22 cellular contexts compared by ENCODE assay signal in genomic region chr3:11389570-11390268, GRCh38.
DNase-seq lines count a peak whose midpoint lies in the region; FAIRE-seq and TF ChIP-seq lines count a peak whose summit lies in the region.
"Had no signal": no experiment of that assay in that cellular context is flagged by ENCODE, and none has a peak within 500 bp of the region (broad histone marks: within the 10 kb centered on the region; RNA-seq: fewer than 3 reads in every experiment).

No MANE protein-coding gene starts in this region.

- H3K9ac ChIP-seq in astrocyte (ENCODE audit: low read length): no peak overlapping the region
- no peak overlapping the region for H3K9ac ChIP-seq in smooth muscle cell (ENCODE audit: low read depth)

- peaks cover 53% of the 10 kb centered on the region for H3K4me1 Mint-ChIP-seq in astrocyte (ENCODE audit: low read depth, unreplicated experiment)
- H3K4me1 Mint-ChIP-seq: activated B cell treated with CpG ODN at 0.5 μM for 24 hours had no signal

- no peaks in the 10 kb centered on the region for H3K9me3 Mint-ChIP-seq in astrocyte (ENCODE audit: unreplicated experiment)
- H3K9me3 Mint-ChIP-seq: activated B cell treated with CpG ODN at 0.5 μM for 24 hours; activated naive CD4-positive, alpha-beta T cell treated with anti-CD3 and anti-CD28 coated beads, Interleukin-2, amount 50 U/mL, for 24 hours; GM23338 had no signal

- H3K27me3 ChIP-seq in astrocyte (ENCODE audit: insufficient read depth, low read length) (no peaks in the 10 kb centered on the region), smooth muscle cell (ENCODE audit: low read depth) (no peaks in the 10 kb centered on the region)

- H3K79me2 ChIP-seq in astrocyte (ENCODE audit: insufficient read depth, low read length): no peaks in the 10 kb centered on the region
- no peaks in the 10 kb centered on the region for H3K79me2 ChIP-seq in smooth muscle cell (ENCODE audit: low read depth)

- H3K36me3 ChIP-seq in astrocyte (ENCODE audit: insufficient read depth, low read length) (no peaks in the 10 kb centered on the region), smooth muscle cell (ENCODE audit: low read depth) (no peaks in the 10 kb centered on the region)
- H3K36me3 ChIP-seq: prostate gland had no signal

- 75% methylated on average over 9 of the region's 9 CpGs for WGBS in smooth muscle cell (ENCODE audit: low lambda C conversion rate)

- H3K36me3 Mint-ChIP-seq in astrocyte (ENCODE audit: low read depth, unreplicated experiment): no peaks in the 10 kb centered on the region

- peak overlapping the region; percentile 5 for H3K4me3 Mint-ChIP-seq in astrocyte (ENCODE audit: unreplicated experiment)
- H3K4me3 Mint-ChIP-seq: activated B cell treated with CpG ODN at 0.5 μM for 24 hours; activated naive CD4-positive, alpha-beta T cell treated with anti-CD3 and anti-CD28 coated beads, Interleukin-2, amount 50 U/mL, for 24 hours; B cell; GM23338 had no signal

- H2AFZ ChIP-seq in astrocyte (ENCODE audit: low read depth, low read length) (no peak overlapping the region), smooth muscle cell (ENCODE audit: low read depth) (no peak overlapping the region)
- H2AFZ ChIP-seq: GM23338 had no signal

- H3F3A ChIP-seq in smooth muscle cell (ENCODE audit: low read depth): no peaks in the 10 kb centered on the region

- peaks cover 35% of the 10 kb centered on the region for H3K4me1 ChIP-seq in astrocyte (ENCODE audit: insufficient read depth, low read length)
- H3K4me1 ChIP-seq in smooth muscle cell (ENCODE audit: low read depth): peaks cover 28% of the 10 kb centered on the region
- H3K4me1 ChIP-seq: prostate gland had no signal

- FAIRE-seq in astrocyte (lab: Jason Lieb, UNC): peak; percentile 47
- FAIRE-seq: kidney had no signal

- H3K27ac ChIP-seq in astrocyte (ENCODE audit: low read depth, low read length): no peak overlapping the region
- H3K27ac ChIP-seq in smooth muscle cell (ENCODE audit: low read depth): no peak overlapping the region
- H3K27ac ChIP-seq: epithelial cell of prostate, prostate gland had no signal

- DNase-seq in NCI-H2171 treated with DMSO at 0.1 percent for 48 hours (lab: John Stamatoyannopoulos, UW): peak; percentile 64
- no peak for DNase-seq in NCI-H2171 (lab: John Stamatoyannopoulos, UW)
- peak; percentile 91 for DNase-seq in astrocyte (ENCODE audit: low read depth)
- peak; percentile 46 to 53 for DNase-seq in foreskin fibroblast
- DNase-seq in smooth muscle cell (lab: John Stamatoyannopoulos, UW; ENCODE audit: unreplicated experiment): no peak
- no peak for DNase-seq in GDM1 (lab: John Stamatoyannopoulos, UW)
- no peak for DNase-seq in NCI-H748 treated with DMSO at 0.1 percent for 48 hours (lab: John Stamatoyannopoulos, UW)
- no peak for DNase-seq in iPS-NIHi7 (ENCODE audit: extremely low spot score)
- DNase-seq: 8988T; activated B cell treated with CpG ODN at 0.5 μM for 24 hours; activated CD8-positive, alpha-beta memory T cell treated with anti-CD3 and anti-CD28 coated beads, Interleukin-2, amount 50 U/mL, for 4 hours; aorta; GF-D8; KG1; kidney; NCI-H146; trophoblast cell had no signal

- TF ChIP-seq CTCF in astrocyte (IDR thresholded peaks at IDR 0.05; ENCODE audit: insufficient read depth, low read depth, low read length) (no peak), foreskin fibroblast (IDR thresholded peaks at IDR 0.05; ENCODE audit: low read depth, low read length) (no peak), smooth muscle cell (IDR thresholded peaks at IDR 0.05; ENCODE audit: borderline replicate concordance, insufficient read depth, poor library complexity, severe bottlenecking) (no peak)

- H3K9me3 ChIP-seq in astrocyte (ENCODE audit: insufficient read depth, low read depth, low read length) (no peaks in the 10 kb centered on the region), smooth muscle cell (replicated peaks; ENCODE audit: low read depth) (no peaks in the 10 kb centered on the region)
- H3K9me3 ChIP-seq: prostate gland had no signal

- H3K27me3 Mint-ChIP-seq in astrocyte (ENCODE audit: low read depth, unreplicated experiment): no peaks in the 10 kb centered on the region
- H3K27me3 Mint-ChIP-seq: activated B cell treated with CpG ODN at 0.5 μM for 24 hours; activated naive CD4-positive, alpha-beta T cell treated with anti-CD3 and anti-CD28 coated beads, Interleukin-2, amount 50 U/mL, for 24 hours; B cell had no signal

- H4K20me1 ChIP-seq in astrocyte (ENCODE audit: insufficient read depth, low read length) (no peaks in the 10 kb centered on the region), smooth muscle cell (ENCODE audit: low read depth) (no peaks in the 10 kb centered on the region)

- H3K4me3 ChIP-seq in astrocyte (ENCODE audit: insufficient read depth, low read depth, low read length) (no peak overlapping the region), foreskin fibroblast (ENCODE audit: low read depth in 1 of 2, low read length in 2 of 2) (no peak overlapping the region), smooth muscle cell (no peak overlapping the region)
- H3K4me3 ChIP-seq: GM23338, prostate gland had no signal

- peak overlapping the region; percentile 34 for H3K27ac Mint-ChIP-seq in astrocyte (ENCODE audit: unreplicated experiment)
- H3K27ac Mint-ChIP-seq: activated B cell treated with CpG ODN at 0.5 μM for 24 hours; activated naive CD4-positive, alpha-beta T cell treated with anti-CD3 and anti-CD28 coated beads, Interleukin-2, amount 50 U/mL, for 24 hours; B cell; GM23338 had no signal

- no peak overlapping the region for H3K4me2 ChIP-seq in astrocyte (ENCODE audit: low read length)
- peak overlapping the region; percentile 40 for H3K4me2 ChIP-seq in smooth muscle cell
- H3K4me2 ChIP-seq: GM23338 had no signal

Comparison
In these comparisons a context has a peak if more than half of its experiments do, and no peak if none do; other contexts are left out.
1. DNase-seq: peak in NCI-H2171 treated with DMSO at 0.1 percent for 48 hours (single experiment), astrocyte (single experiment) and foreskin fibroblast (2 of 2); none in NCI-H2171 (single experiment), smooth muscle cell (single experiment), GDM1 (single experiment), NCI-H748 treated with DMSO at 0.1 percent for 48 hours (single experiment) and iPS-NIHi7 (single experiment).